1 cellular context compared by ENCODE assay signal in genomic region chr15:59764775-59765174, GRCh38.
TF ChIP-seq lines count a peak whose summit lies in the region.

No MANE protein-coding gene starts in this region.

TF ChIP-seq in GM12878, 131 proteins besides CTCF, POLR2A, EP300 and RAD21 (continued from another document):
- TF ChIP-seq ELK1 (IDR thresholded peaks at IDR 0.05; ENCODE audit: low read depth, low read length) (no peak), ASH2L (IDR thresholded peaks at IDR 0.05; ENCODE audit: borderline replicate concordance, low read depth) (no peak), NFIC (IDR thresholded peaks at IDR 0.05; ENCODE audit: low read depth, low read length) (no peak), MYB (IDR thresholded peaks at IDR 0.05; ENCODE audit: borderline replicate concordance, low read depth, low read length) (no peak), HCFC1 (IDR thresholded peaks at IDR 0.05; ENCODE audit: low read length) (no peak), RELB (IDR thresholded peaks at IDR 0.05; ENCODE audit: low read depth) (no peak), RB1 (IDR thresholded peaks at IDR 0.05; ENCODE audit: borderline replicate concordance) (no peak), NBN (IDR thresholded peaks at IDR 0.05) (no peak), SREBF2 (IDR thresholded peaks at IDR 0.05; ENCODE audit: low read length) (no peak), HDAC6 (IDR thresholded peaks at IDR 0.05; ENCODE audit: unreplicated experiment) (no peak), YBX1 (IDR thresholded peaks at IDR 0.05) (no peak), ATF3 (IDR thresholded peaks at IDR 0.05; ENCODE audit: borderline replicate concordance, extremely low read depth, low read depth, low read length) (no peak), POLR2AphosphoS5 (IDR thresholded peaks at IDR 0.05; ENCODE audit: low read length) (no peak), REST (IDR thresholded peaks at IDR 0.05; ENCODE audit: low read depth, low read length) (no peak), RELA (IDR thresholded peaks at IDR 0.05; ENCODE audit: borderline replicate concordance, partially characterized antibody) (no peak), STAT1 (conservative IDR thresholded peaks at IDR 0.05) (no peak)
